In the genomic region with DNA sequence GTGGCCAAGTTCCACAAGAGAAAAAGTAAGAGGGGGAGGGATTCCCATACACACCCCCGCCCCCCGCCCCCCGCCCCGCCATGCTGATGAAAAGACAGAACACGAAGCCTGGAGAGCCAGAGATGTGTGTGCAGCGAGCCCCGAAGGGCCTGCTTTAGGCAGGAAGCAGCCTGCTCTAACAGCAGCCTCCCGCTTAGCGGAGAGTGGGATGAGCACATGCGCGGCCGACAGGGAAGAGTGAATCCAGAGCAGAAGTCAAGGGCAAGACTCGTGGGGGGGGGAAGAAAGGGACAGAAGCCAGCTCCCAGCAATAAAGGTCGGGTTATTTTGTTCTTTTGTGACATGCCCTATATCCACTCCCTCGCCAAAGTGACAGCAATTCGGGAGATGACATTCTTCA, we compare ENCODE assay signal across 11 cellular contexts.
DNase-seq lines count a peak whose midpoint lies in the region; ATAC-seq and TF ChIP-seq lines count a peak whose summit lies in the region.
"Had no signal": no experiment of that assay in that cellular context is flagged by ENCODE, and none has a peak within 500 bp of the region (broad histone marks: within the 10 kb centered on the region; RNA-seq: fewer than 3 reads in every experiment).

No MANE protein-coding gene starts in this region.

- TF ChIP-seq EP300 in stomach (IDR thresholded peaks at IDR 0.05), result no peak

- H3K4me3 ChIP-seq in stomach, result no peak overlapping the region
- no peak overlapping the region for H3K4me3 ChIP-seq in endodermal cell (ENCODE audit: low read length)

- ATAC-seq in GM21723 (IDR thresholded peaks at IDR 0.05; ENCODE audit: unreplicated experiment) (no peak), GM19324 (IDR thresholded peaks at IDR 0.05; ENCODE audit: low FRiP score, unreplicated experiment) (no peak)

- H3K9me3 Mint-ChIP-seq in endodermal cell, result no peaks in the 10 kb centered on the region
- H3K9me3 Mint-ChIP-seq: CD4-positive, CD25-positive, alpha-beta regulatory T cell had no signal

- peaks cover 64% of the 10 kb centered on the region for H3K36me3 Mint-ChIP-seq in endodermal cell (ENCODE audit: low read depth)

- H3K27ac Mint-ChIP-seq in endodermal cell, result no peak overlapping the region
- H3K27ac Mint-ChIP-seq: CD4-positive, CD25-positive, alpha-beta regulatory T cell had no signal

- H3K9me3 ChIP-seq in stomach (no peaks in the 10 kb centered on the region), endodermal cell (ENCODE audit: control insufficient read depth, low read length) (no peaks in the 10 kb centered on the region)

- H3K27ac ChIP-seq in caudate nucleus (ENCODE audit: low read depth, low read length), result no peak overlapping the region
- H3K27ac ChIP-seq in stomach, result peak overlapping the region in 3 of 5 donors; percentile 9 to 49 (median 46)
- H3K27ac ChIP-seq in endodermal cell (ENCODE audit: low read depth, low read length), result no peak overlapping the region

- H3K4me1 Mint-ChIP-seq in endodermal cell, result peaks cover 22% of the 10 kb centered on the region

- TF ChIP-seq POLR2A in stomach (IDR thresholded peaks at IDR 0.05), result no peak

- intact Hi-C loops in stomach (cut with DNase I; ENCODE audit: low total_unique reads), result no loop called here

- TF ChIP-seq CTCF in stomach (IDR thresholded peaks at IDR 0.05) (no peak), endodermal cell (conservative IDR thresholded peaks at IDR 0.05) (no peak)

- H3K36me3 ChIP-seq in stomach, result peaks cover 30 to 77% (median 61%) of the 10 kb centered on the region in 4 donors
- H3K36me3 ChIP-seq in endodermal cell (ENCODE audit: control insufficient read depth, insufficient read depth, low read length), result peaks cover 71% of the 10 kb centered on the region

- 60 to 83% (median 80%) methylated on average over 16 of the region's 16 CpGs for WGBS in stomach, 5 donors
- 92 to 100% methylated on average over 3 to 16 of the region's 16 CpGs for WGBS in endodermal cell (ENCODE audit: insufficient coverage in 1 of 2, insufficient read length in 1 of 2), 2 experiments

- no peaks in the 10 kb centered on the region for H3K27me3 Mint-ChIP-seq in endodermal cell (ENCODE audit: insufficient read depth)
- H3K27me3 Mint-ChIP-seq: CD4-positive, CD25-positive, alpha-beta regulatory T cell had no signal

- H3K27me3 ChIP-seq in stomach (no peaks in the 10 kb centered on the region), endodermal cell (ENCODE audit: control insufficient read depth, insufficient read depth, low read length, poor library complexity, severe bottlenecking) (no peaks in the 10 kb centered on the region)

- H3K4me1 ChIP-seq in stomach, result peaks cover 0 to 59% (median 37%) of the 10 kb centered on the region in 4 donors
- no peaks in the 10 kb centered on the region for H3K4me1 ChIP-seq in endodermal cell (ENCODE audit: control insufficient read depth, insufficient read depth, low read length)

- DNase-seq in NCI-H2107 treated with DMSO at 0.1 percent for 48 hours (lab: John Stamatoyannopoulos, UW; ENCODE audit: unreplicated experiment), result peak; percentile 85
- DNase-seq in caudate nucleus (lab: John Stamatoyannopoulos, UW), result peak in 32 of 61 donors; percentile 8 to 47 (median 28)
- peak; percentile 46 for DNase-seq in medulla oblongata (ENCODE audit: extremely low spot score)
- DNase-seq in stomach, result no peak
- DNase-seq in endodermal cell, result no peak
- DNase-seq: activated naive CD4-positive, alpha-beta T cell; CD4-positive, CD25-positive, alpha-beta regulatory T cell; NCI-H1105; NCI-H774 had no signal

- no peak overlapping the region for H3K9ac ChIP-seq in endodermal cell (ENCODE audit: extremely low read depth, low read length, poor library complexity, severe bottlenecking)

- no peak overlapping the region for H3K4me3 Mint-ChIP-seq in endodermal cell
- H3K4me3 Mint-ChIP-seq: CD4-positive, CD25-positive, alpha-beta regulatory T cell had no signal

Comparison
In these comparisons a context has a peak if more than half of its experiments do, and no peak if none do; other contexts are left out.
1. DNase-seq: peak in NCI-H2107 treated with DMSO at 0.1 percent for 48 hours (single experiment), caudate nucleus (32 of 61) and medulla oblongata (single experiment); none in stomach (single experiment) and endodermal cell (single experiment).
2. H3K27ac ChIP-seq: peak in stomach (3 of 5); none in caudate nucleus (single experiment) and endodermal cell (single experiment).